In genomic region chr12:122080149-122081107, GRCh38 we compare ENCODE assay signal across 8 cellular contexts. TPM values are rescaled to one million over a fixed set of nuclear protein-coding genes. Genes with fewer than 3 reads are reported as not detected.
DNase-seq lines count a peak whose midpoint lies in the region; ATAC-seq and TF ChIP-seq lines count a peak whose summit lies in the region.

No MANE protein-coding gene starts in this region.

- peak overlapping the region; percentile 84 for H3K27ac Mint-ChIP-seq in MCF 10A (ENCODE audit: low read depth, unreplicated experiment)

- no peaks in the 10 kb centered on the region for H3K27me3 ChIP-seq in skeletal muscle tissue (ENCODE audit: control insufficient read depth in 3 of 3, insufficient read depth in 3 of 3, low read length in 3 of 3)

- peaks cover 49 to 64% (median 51%) of the 10 kb centered on the region in 3 donors for H3K4me1 ChIP-seq in skeletal muscle tissue (ENCODE audit: control insufficient read depth in 3 of 3, insufficient read depth in 3 of 3, low read length in 3 of 3)

- TF ChIP-seq CTCF in 22Rv1 (IDR thresholded peaks at IDR 0.05) = no peak
- no peak for TF ChIP-seq CTCF in MCF 10A (IDR thresholded peaks at IDR 0.05; ENCODE audit: unreplicated experiment)

- CTCF ChIA-PET in MCF 10A (lab: Yijun Ruan, JAX) = interaction anchor here (0.6 to 3.2 kb wide), 15 partner anchors 8 to 1610 kb away, joined by 3 to 17 read pairs (median 4); no protein-coding TSS in a partner anchor

- peak; percentile 86 for DNase-seq in G401 (ENCODE audit: low spot score)
- peak; percentile 76 to 77 for DNase-seq in NOMO-1 (lab: John Stamatoyannopoulos, UW; ENCODE audit: unreplicated experiment in 2 of 2)
- DNase-seq in MCF 10A (ENCODE audit: unreplicated experiment) = peak; percentile 92
- DNase-seq in inferior parietal cortex (ENCODE audit: extremely low spot score) = peak; percentile 43
- DNase-seq in NAMALWA (ENCODE audit: low spot score) = no peak

- in situ Hi-C loops in G401 (cut with HindIII; ENCODE audit: low sequenced_read_pairs) = no loop called here

- ATAC-seq in HG02588 (IDR thresholded peaks at IDR 0.05; ENCODE audit: unreplicated experiment) = no peak

- H3K9me3 Mint-ChIP-seq in MCF 10A (ENCODE audit: unreplicated experiment) = no peaks in the 10 kb centered on the region

- H3K36me3 Mint-ChIP-seq in MCF 10A (ENCODE audit: insufficient read depth, unreplicated experiment) = peaks cover 31% of the 10 kb centered on the region

- no peaks in the 10 kb centered on the region for H3K27me3 Mint-ChIP-seq in MCF 10A (ENCODE audit: insufficient read depth, unreplicated experiment)

- H3K4me3 ChIP-seq in skeletal muscle tissue (ENCODE audit: low read length in 3 of 3) = peak overlapping the region; percentile 94 to 96 (median 95)

- peaks cover 18% of the 10 kb centered on the region for H3K4me1 Mint-ChIP-seq in MCF 10A (ENCODE audit: insufficient read depth, unreplicated experiment)

- no TSS peak for BruUV-seq in MCF 10A (replicated peaks; lab: Mats Ljungman, UMichigan)

- H3K4me3 Mint-ChIP-seq in MCF 10A (ENCODE audit: unreplicated experiment) = peak overlapping the region; percentile 74

- peaks cover 4 to 9% (median 9%) of the 10 kb centered on the region in 3 donors for H3K36me3 ChIP-seq in skeletal muscle tissue (ENCODE audit: control insufficient read depth in 3 of 3, insufficient read depth in 3 of 3, low read length in 3 of 3)

- peak overlapping the region; percentile 25; the same call in 1 of the 2 replicates for H3K27ac ChIP-seq in 22Rv1
- H3K27ac ChIP-seq in skeletal muscle tissue (ENCODE audit: low read depth, low read length) = peak overlapping the region; percentile 93

- peak overlapping the region; percentile 93 to 97 (median 94) for H3K9ac ChIP-seq in skeletal muscle tissue (ENCODE audit: low read depth in 1 of 3, low read length in 3 of 3)

- no peaks in the 10 kb centered on the region for H3K9me3 ChIP-seq in skeletal muscle tissue (ENCODE audit: control insufficient read depth in 3 of 3, low read length in 3 of 3)

- POLR2A ChIA-PET in MCF 10A (lab: Yijun Ruan, JAX) = interaction anchor here (0.6 to 5.7 kb wide), 18 partner anchors 10 to 279 kb away, joined by 3 to 206 read pairs (median 10); partner anchors contain the start of genes BCL7A, DIABLO and PSMD9

- intact Hi-C loops in MCF 10A (cut with micrococcal nuclease) = loop anchor here (2.0 kb wide), 1 partner anchor 42 kb away; no protein-coding TSS in a partner anchor

RNA-seq across cellular contexts. Expression of gene MLXIP, which starts 1.9 kb away (rescaled TPM):
- 4.3 and 4.6 TPM in 2 replicates for total RNA-seq in G401 (2014; rRNA removed; shearing (Covaris generic))
- total RNA-seq in MCF 10A (2022) (34.2 and 35.6 TPM in 2 replicates), skeletal muscle tissue (10.4 TPM)

RNA-seq across cellular contexts. Expression of gene BCL7A, which starts 58.7 kb away (rescaled TPM):
- total RNA-seq in G401 (2014; rRNA removed; shearing (Covaris generic)) = 10.6 and 16.1 TPM in 2 replicates
- 17.9 and 18.1 TPM in 2 replicates for total RNA-seq in MCF 10A (2022)
- total RNA-seq in skeletal muscle tissue = 9.4 TPM
